25 cellular contexts compared by ENCODE assay signal in genomic region chrX:72005046-72005445, GRCh38.
"Had no signal": no experiment of that assay in that cellular context is flagged by ENCODE, and none has a peak within 500 bp of the region (broad histone marks: within the 10 kb centered on the region; RNA-seq: fewer than 3 reads in every experiment).

No MANE protein-coding gene starts in this region.

- H2AFZ ChIP-seq: neural progenitor cell had no signal

- H3K36me3 Mint-ChIP-seq: activated naive CD4-positive, alpha-beta T cell treated with anti-CD3 and anti-CD28 coated beads, Interleukin-2, amount 10 ng/mL, durations not matched to agents 7 days and 5 days; activated naive CD8-positive, alpha-beta T cell treated with anti-CD3 and anti-CD28 coated beads, Interleukin-2, amount 10 ng/mL, durations not matched to agents 7 days and 5 days; naive thymus-derived CD8-positive, alpha-beta T cell had no signal

- H3K4me1 Mint-ChIP-seq: activated CD4-positive, alpha-beta memory T cell treated with anti-CD3 and anti-CD28 coated beads, Interleukin-2, amount 10 ng/mL, durations not matched to agents 7 days and 5 days; activated CD4-positive, alpha-beta T cell treated with anti-CD3 and anti-CD28 coated beads, Interleukin-2, amount 10 ng/mL, durations not matched to agents 24 days and 14 days; activated naive CD4-positive, alpha-beta T cell treated with anti-CD3 and anti-CD28 coated beads, Interleukin-2, amount 10 ng/mL, durations not matched to agents 7 days and 5 days; activated naive CD8-positive, alpha-beta T cell treated with anti-CD3 and anti-CD28 coated beads, Interleukin-2, amount 10 ng/mL, durations not matched to agents 7 days and 5 days; naive thymus-derived CD8-positive, alpha-beta T cell had no signal

- ATAC-seq: left colon; naive thymus-derived CD8-positive, alpha-beta T cell; T-helper 17 cell had no signal

- H3K36me3 ChIP-seq: esophagus squamous epithelium, neural progenitor cell, right atrium auricular region, tibial nerve had no signal

- H3K4me1 ChIP-seq: neural progenitor cell had no signal

- H3K9me3 ChIP-seq: esophagus squamous epithelium, right atrium auricular region, tibial nerve had no signal

- H3K27ac ChIP-seq: epithelial cell of prostate, neural progenitor cell, WERI-Rb-1 had no signal

- H3K9me3 Mint-ChIP-seq: activated CD4-positive, alpha-beta memory T cell treated with anti-CD3 and anti-CD28 coated beads, Interleukin-2, amount 10 ng/mL, durations not matched to agents 7 days and 5 days; activated CD4-positive, alpha-beta T cell treated with anti-CD3 and anti-CD28 coated beads, Interleukin-2, amount 10 ng/mL, durations not matched to agents 24 days and 14 days; activated naive CD4-positive, alpha-beta T cell treated with anti-CD3 and anti-CD28 coated beads, Interleukin-2, amount 10 ng/mL, durations not matched to agents 7 days and 5 days; activated naive CD8-positive, alpha-beta T cell treated with anti-CD3 and anti-CD28 coated beads, Interleukin-2, amount 10 ng/mL, durations not matched to agents 7 days and 5 days; activated T-cell treated with anti-CD3 and anti-CD28 coated beads, Interleukin-2, amount 50 U/mL, for 24 hours; naive thymus-derived CD8-positive, alpha-beta T cell had no signal

- H3K4me3 Mint-ChIP-seq: activated CD4-positive, alpha-beta memory T cell treated with anti-CD3 and anti-CD28 coated beads, Interleukin-2, amount 10 ng/mL, durations not matched to agents 7 days and 5 days; activated CD4-positive, alpha-beta T cell treated with anti-CD3 and anti-CD28 coated beads, Interleukin-2, amount 10 ng/mL, durations not matched to agents 24 days and 14 days; activated naive CD4-positive, alpha-beta T cell treated with anti-CD3 and anti-CD28 coated beads, Interleukin-2, amount 10 ng/mL, durations not matched to agents 7 days and 5 days; activated naive CD8-positive, alpha-beta T cell treated with anti-CD3 and anti-CD28 coated beads, Interleukin-2, amount 10 ng/mL, durations not matched to agents 7 days and 5 days; activated T-cell treated with anti-CD3 and anti-CD28 coated beads, Interleukin-2, amount 50 U/mL, for 24 hours; naive thymus-derived CD8-positive, alpha-beta T cell; neural progenitor cell had no signal

- DNase-seq: activated CD4-positive, alpha-beta memory T cell treated with anti-CD3 and anti-CD28 coated beads, Interleukin-2, amount 10 ng/mL, durations not matched to agents 7 days and 5 days; activated CD4-positive, alpha-beta T cell treated with anti-CD3 and anti-CD28 coated beads, Interleukin-2, amount 10 ng/mL, durations not matched to agents 24 days and 14 days; activated CD4-positive, CD25-positive, alpha-beta regulatory T cell treated with anti-CD3 and anti-CD28 coated beads, Interleukin-2, amount 50 U/mL, for 72 hours; activated CD8-positive, alpha-beta memory T cell treated with anti-CD3 and anti-CD28 coated beads, Interleukin-2, amount 50 U/mL, for 48 hours; activated gamma-delta T cell; activated naive CD4-positive, alpha-beta T cell treated with anti-CD3 and anti-CD28 coated beads, Interleukin-2, amount 10 ng/mL, durations not matched to agents 7 days and 5 days; activated naive CD8-positive, alpha-beta T cell treated with anti-CD3 and anti-CD28 coated beads, Interleukin-2, amount 10 ng/mL, durations not matched to agents 7 days and 5 days; activated T-cell treated with anti-CD3 and anti-CD28 coated beads, Interleukin-2, amount 50 U/mL, for 24 hours; central memory CD4-positive, alpha-beta T cell; effector CD4-positive, alpha-beta T cell; esophagus squamous epithelium; left colon; midbrain; naive thymus-derived CD8-positive, alpha-beta T cell; occipital lobe; stimulated activated CD4-positive, alpha-beta T cell treated with anti-CD3 and anti-CD28 coated beads, Interleukin-15, amount 100 ng/mL, for 24 hours; stimulated activated CD4-positive, alpha-beta T cell treated with anti-CD3 and anti-CD28 coated beads, Interleukin-2, amount 100 ng/mL, for 24 hours; stimulated activated naive CD4-positive, alpha-beta T cell treated with Interleukin-2 at 50 U/mL for 16 hours; T-helper 17 cell; T1000; WERI-Rb-1 had no signal

- H3K4me2 ChIP-seq: neural progenitor cell had no signal

- H3K27me3 ChIP-seq: esophagus squamous epithelium, neural progenitor cell, right atrium auricular region had no signal

- H3K4me3 ChIP-seq: esophagus squamous epithelium, neural progenitor cell, right atrium auricular region had no signal

- H3K27ac Mint-ChIP-seq: activated CD4-positive, alpha-beta memory T cell treated with anti-CD3 and anti-CD28 coated beads, Interleukin-2, amount 10 ng/mL, durations not matched to agents 7 days and 5 days; activated CD4-positive, alpha-beta T cell treated with anti-CD3 and anti-CD28 coated beads, Interleukin-2, amount 10 ng/mL, durations not matched to agents 24 days and 14 days; activated naive CD4-positive, alpha-beta T cell treated with anti-CD3 and anti-CD28 coated beads, Interleukin-2, amount 10 ng/mL, durations not matched to agents 7 days and 5 days; activated naive CD8-positive, alpha-beta T cell treated with anti-CD3 and anti-CD28 coated beads, Interleukin-2, amount 10 ng/mL, durations not matched to agents 7 days and 5 days; activated T-cell treated with anti-CD3 and anti-CD28 coated beads, Interleukin-2, amount 50 U/mL, for 24 hours; neural progenitor cell; T-helper 17 cell had no signal
